In the genomic region with DNA sequence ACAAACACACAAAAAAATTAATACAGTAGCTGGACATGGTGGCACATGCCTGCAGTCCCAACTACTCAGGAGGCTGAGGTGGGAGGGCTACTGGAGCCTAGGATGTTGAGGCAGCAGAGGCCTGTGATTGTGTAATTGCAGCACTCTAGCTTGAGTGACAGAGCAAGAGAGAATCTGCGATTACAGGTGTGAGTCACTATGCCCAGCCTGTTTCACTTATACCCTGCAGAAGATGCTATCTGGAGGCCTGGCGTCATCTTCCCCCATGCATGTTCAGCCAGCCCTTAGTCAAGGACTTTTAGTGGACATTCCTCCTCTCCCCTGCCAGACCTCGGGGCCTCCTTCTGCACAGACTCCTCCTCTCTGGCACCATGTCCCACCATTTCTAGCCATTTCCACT, we compare ENCODE assay signal across 1 cellular context.
TF ChIP-seq lines count a peak whose summit lies in the region.

No MANE protein-coding gene starts in this region.

TF ChIP-seq in H1, 55 proteins besides CTCF, POLR2A, EP300 and RAD21 (continued from another document):
- TF ChIP-seq CHD7 (IDR thresholded peaks at IDR 0.05; ENCODE audit: insufficient replicate concordance, low read length) (no peak), KDM1A (IDR thresholded peaks at IDR 0.05; ENCODE audit: borderline replicate concordance, low read length) (no peak), FOSL1 (IDR thresholded peaks at IDR 0.05; ENCODE audit: insufficient read depth, low read depth, low read length) (no peak)
